18 cellular contexts compared by ENCODE assay signal in the genomic region with DNA sequence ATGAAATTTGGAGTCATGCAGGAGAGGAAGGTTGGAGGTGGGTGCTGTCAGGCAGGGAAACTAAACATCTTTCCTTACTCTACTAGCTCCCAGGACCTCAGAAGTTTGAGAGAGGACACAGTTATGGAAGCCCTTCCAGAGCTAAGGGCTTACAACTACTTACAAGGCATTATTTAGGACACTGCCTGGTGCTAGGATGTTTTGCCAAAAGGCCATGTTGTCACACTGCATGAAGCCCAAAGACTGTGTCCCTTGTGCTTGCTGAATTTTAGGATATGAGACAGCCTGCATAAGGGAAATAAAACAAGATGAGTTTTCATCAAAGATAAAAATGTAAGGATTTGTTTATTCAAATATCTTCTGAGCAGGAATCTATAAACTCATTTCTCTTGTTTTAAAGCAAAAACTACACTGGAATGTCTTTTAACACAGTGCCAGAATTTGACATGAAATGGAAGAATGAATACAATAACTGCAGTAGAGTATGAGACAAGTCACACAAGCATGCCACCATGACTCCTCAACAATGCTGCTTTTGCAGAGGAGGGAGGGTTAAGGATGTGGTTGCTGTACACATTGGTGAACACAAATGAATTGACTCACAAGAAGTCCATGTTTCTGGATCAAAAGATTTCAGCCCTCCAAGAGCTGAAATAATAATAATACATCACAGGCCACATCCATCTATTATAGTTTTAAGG.
A peak's percentile ranks its signal among the peaks of the same experiment; 100 is the strongest.
DNase-seq lines count a peak whose midpoint lies in the region; ATAC-seq and TF ChIP-seq lines count a peak whose summit lies in the region.
"Had no signal": no experiment of that assay in that cellular context is flagged by ENCODE, and none has a peak within 500 bp of the region (broad histone marks: within the 10 kb centered on the region; RNA-seq: fewer than 3 reads in every experiment).

No MANE protein-coding gene starts in this region.

- no peaks in the 10 kb centered on the region for H3K79me2 ChIP-seq in PC-3 (ENCODE audit: low read length)

- no peak overlapping the region for H3K9ac ChIP-seq in PC-3 (ENCODE audit: low read length)

- no peak for ATAC-seq in PC-3
- ATAC-seq in HG03354 (IDR thresholded peaks at IDR 0.05; ENCODE audit: poor library complexity, severe bottlenecking, unreplicated experiment) = no peak

- no peak overlapping the region for H3K4me3 ChIP-seq in PC-3 (ENCODE audit: low read length)
- no peak overlapping the region for H3K4me3 ChIP-seq in choroid plexus epithelial cell (ENCODE audit: low read depth, low read length)
- no peak overlapping the region for H3K4me3 ChIP-seq in lower leg skin (ENCODE audit: low read depth, poor library complexity, severe bottlenecking)
- H3K4me3 ChIP-seq: cardiac muscle cell had no signal

- no peak for TF ChIP-seq POLR2A in lower leg skin (IDR thresholded peaks at IDR 0.05)

- DNase-seq in AG20443 (ENCODE audit: low spot score) (peak; percentile 40), PC-3 (peak; percentile 34), choroid plexus epithelial cell (ENCODE audit: low read depth) (peak; percentile 26), kidney tubule cell (ENCODE audit: low spot score) (peak; percentile 83), NCI-H524 (lab: John Stamatoyannopoulos, UW) (no peak), lower leg skin (ENCODE audit: low spot score in 2 of 2) (no peak), occipital lobe (lab: John Stamatoyannopoulos, UW) (no peak)
- DNase-seq: activated CD4-positive, alpha-beta memory T cell treated with anti-CD3 and anti-CD28 coated beads, Interleukin-2, amount 10 ng/mL, durations not matched to agents 7 days and 5 days; activated effector memory CD4-positive, alpha-beta T cell treated with Interleukin-2 at 50 U/mL for 16 hours; DMS 273 treated with DMSO at 0.1 percent for 48 hours; midbrain; NCI-H146; NCI-H526; RPMI8226; stimulated activated CD4-positive, alpha-beta T cell treated with anti-CD3 and anti-CD28 coated beads, Interleukin-2, amount 100 ng/mL, for 24 hours had no signal

- H3K4me2 ChIP-seq in PC-3 (ENCODE audit: low read length) = no peak overlapping the region

- H3K27me3 ChIP-seq in PC-3 (ENCODE audit: low read length) = no peaks in the 10 kb centered on the region
- H3K27me3 ChIP-seq: cardiac muscle cell had no signal

- H3K4me1 ChIP-seq in PC-3 (ENCODE audit: insufficient read depth, low read length) = peaks cover 59% of the 10 kb centered on the region

- no TSS peak for BruUV-seq in PC-3 (replicated peaks; lab: Mats Ljungman, UMichigan)

- POLR2A ChIA-PET in PC-3 (lab: Charles Lee; ENCODE audit: unreplicated experiment) = interaction anchor here (0.6 kb wide), 1 partner anchor 598 kb away, joined by 5 read pairs; no protein-coding TSS in a partner anchor

- intact Hi-C loops in PC-3 (cut with micrococcal nuclease) (no loop called here), lower leg skin (cut with DNase I; ENCODE audit: low total_unique reads) (no loop called here)

- H3F3A ChIP-seq in PC-3 (ENCODE audit: low read length, unreplicated experiment) = no peaks in the 10 kb centered on the region

- no peak for TF ChIP-seq CTCF in PC-3 (conservative IDR thresholded peaks at IDR 0.05; ENCODE audit: low read depth, low read length)
- no peak for TF ChIP-seq CTCF in choroid plexus epithelial cell (conservative IDR thresholded peaks at IDR 0.05; ENCODE audit: low read depth, low read length)
- no peak for TF ChIP-seq CTCF in lower leg skin (IDR thresholded peaks at IDR 0.05)

- H2AFZ ChIP-seq in PC-3 (ENCODE audit: low read length) = no peak overlapping the region

- CTCF ChIA-PET in PC-3 (lab: Charles Lee) = no interaction called here

- H3K36me3 ChIP-seq in PC-3 (ENCODE audit: low read depth, low read length) = no peaks in the 10 kb centered on the region
- H3K36me3 ChIP-seq: cardiac muscle cell had no signal

- no peaks in the 10 kb centered on the region for H4K20me1 ChIP-seq in PC-3 (ENCODE audit: low read length)

- peak overlapping the region; percentile 98; the same call in 1 of the 2 replicates for H3K27ac ChIP-seq in PC-3 (ENCODE audit: low read length)
- H3K27ac ChIP-seq: cardiac muscle cell, epithelial cell of prostate had no signal

- H3K9me3 ChIP-seq in PC-3 (ENCODE audit: low read length) = no peaks in the 10 kb centered on the region

- no peaks in the 10 kb centered on the region for H3K9me2 ChIP-seq in PC-3 (replicated peaks; ENCODE audit: low read length)

Comparison
In these comparisons a context has a peak if more than half of its experiments do, and no peak if none do; other contexts are left out.
1. DNase-seq: peak in AG20443 (single experiment), PC-3 (single experiment), choroid plexus epithelial cell (single experiment) and kidney tubule cell (single experiment); none in NCI-H524 (0 of 2), lower leg skin (0 of 2) and occipital lobe (single experiment).